Comparison of ENCODE assay signal across 34 cellular contexts in the genomic region with DNA sequence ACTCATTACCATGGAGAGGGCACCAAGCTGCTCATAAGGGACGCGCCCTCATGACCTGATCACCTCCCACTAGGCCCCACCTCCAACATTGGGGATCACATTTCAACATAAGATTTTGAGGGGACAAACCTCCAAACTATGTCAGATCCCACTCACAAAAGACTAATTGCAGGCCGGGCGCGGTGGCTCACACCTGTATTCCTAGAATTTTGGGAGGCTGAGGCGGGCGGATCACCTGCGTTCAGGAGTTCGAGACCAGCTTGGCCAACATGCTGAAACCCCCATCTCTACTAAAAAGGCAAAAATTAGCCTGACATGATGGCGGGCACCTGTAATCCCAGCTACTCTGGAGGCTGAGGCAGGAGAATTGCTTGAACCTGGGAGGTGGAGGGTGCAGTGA.
"Had no signal": no experiment of that assay in that cellular context is flagged by ENCODE, and none has a peak within 500 bp of the region (broad histone marks: within the 10 kb centered on the region; RNA-seq: fewer than 3 reads in every experiment).

No MANE protein-coding gene starts in this region.

- DNase-seq: Karpas-422, Kasumi-1, MG63, MM.1S, MV-4-11, NCI-H1048, NCI-H1092, NCI-H1092 treated with DMSO at 0.1 percent for 48 hours, NCI-H1105, NCI-H1105 treated with DMSO at 0.1 percent for 48 hours, NCI-H1417, NCI-H1417 treated with DMSO at 0.1 percent for 48 hours, NCI-H1436, NCI-H1436 treated with DMSO at 0.1 percent for 48 hours, NCI-H146, NCI-H1694, NCI-H1694 treated with DMSO at 0.1 percent for 48 hours, NCI-H187, NCI-H187 treated with DMSO at 0.1 percent for 48 hours, NCI-H1930, NCI-H2029, NCI-H2029 treated with DMSO at 0.1 percent for 48 hours, NCI-H2081, NCI-H2081 treated with DMSO at 0.1 percent for 48 hours, NCI-H2107, NCI-H2171, NCI-H2171 treated with DMSO at 0.1 percent for 48 hours, NCI-H2227 treated with DMSO at 0.1 percent for 48 hours, NCI-H226, NCI-H345, NCI-H446, NCI-H446 treated with DMSO at 0.1 percent for 48 hours, NCI-H510A had no signal

- H3K9me3 ChIP-seq: MG63 had no signal

- H3K27me3 ChIP-seq: MG63 had no signal

- H3K4me3 ChIP-seq: MG63 had no signal

- H3K27ac ChIP-seq: KMS-11 had no signal
